In the genomic region with DNA sequence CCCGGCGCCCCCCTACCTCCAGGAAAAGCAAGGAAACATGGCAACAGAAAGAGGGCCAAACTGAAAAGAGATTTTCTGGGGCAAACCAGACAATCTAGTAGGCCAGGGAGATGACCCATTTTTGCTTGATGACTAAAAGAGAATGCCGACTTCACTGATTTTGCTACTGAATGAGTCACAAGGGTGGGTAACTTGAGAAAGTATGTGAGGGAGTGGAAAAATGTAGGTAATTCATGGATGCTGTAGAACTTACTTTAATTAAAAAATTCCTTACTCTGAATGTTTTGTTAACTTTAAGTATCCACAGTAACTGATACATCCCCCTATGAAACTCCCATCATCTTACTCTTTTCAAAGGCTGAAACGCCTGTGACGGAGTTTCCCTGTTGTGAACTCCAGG, we compare ENCODE assay signal across 12 cellular contexts. TPM values are rescaled to one million over a fixed set of nuclear protein-coding genes. Genes with fewer than 3 reads are reported as not detected.
A peak's percentile ranks its signal among the peaks of the same experiment; 100 is the strongest.
DNase-seq lines count a peak whose midpoint lies in the region; ATAC-seq and TF ChIP-seq lines count a peak whose summit lies in the region.
"Had no signal": no experiment of that assay in that cellular context is flagged by ENCODE, and none has a peak within 500 bp of the region (broad histone marks: within the 10 kb centered on the region; RNA-seq: fewer than 3 reads in every experiment).

No MANE protein-coding gene starts in this region.

- H3K36me3 ChIP-seq in brain microvascular endothelial cell (replicated peaks) (no peaks in the 10 kb centered on the region), mesendoderm (ENCODE audit: control insufficient read depth, insufficient read depth, low read length) (no peaks in the 10 kb centered on the region)
- H3K36me3 ChIP-seq: gastrocnemius medialis had no signal

- no CpG with 5 or more reads among the region's 5 CpGs for WGBS in mesendoderm (ENCODE audit: extremely low coverage, insufficient coverage, low lambda C conversion rate)

- H2BK120ac ChIP-seq in mesendoderm (ENCODE audit: low read depth, low read length) = no peak overlapping the region

- no peak overlapping the region for H3K4ac ChIP-seq in mesendoderm (ENCODE audit: low read depth, low read length)

- H3K79me2 ChIP-seq in mesendoderm (ENCODE audit: control insufficient read depth, insufficient read depth, low read length) = no peaks in the 10 kb centered on the region

- no peak for ATAC-seq in GM19397 (IDR thresholded peaks at IDR 0.05; ENCODE audit: unreplicated experiment)
- ATAC-seq: gastrocnemius medialis had no signal

- H4K8ac ChIP-seq in mesendoderm (ENCODE audit: low read depth, low read length) = no peak overlapping the region

- H3K27ac ChIP-seq in brain microvascular endothelial cell = peak overlapping the region; percentile 52
- no peak overlapping the region for H3K27ac ChIP-seq in mesendoderm (ENCODE audit: low read depth, low read length)
- H3K27ac ChIP-seq: gastrocnemius medialis had no signal

- no peak for TF ChIP-seq CTCF in brain microvascular endothelial cell (IDR thresholded peaks at IDR 0.05; ENCODE audit: low read depth, low read length, missing control alignments)

- H3K4me3 ChIP-seq in brain microvascular endothelial cell (ENCODE audit: low read depth, low read length) (no peak overlapping the region), mesendoderm (ENCODE audit: low read length) (no peak overlapping the region)
- H3K4me3 ChIP-seq: gastrocnemius medialis had no signal

- in situ Hi-C loops in brain microvascular endothelial cell (cut with HindIII; ENCODE audit: low pct_ligation_motif_present, low sequenced_read_pairs) = no loop called here

- H3K23ac ChIP-seq in mesendoderm (ENCODE audit: low read length) = no peak overlapping the region

- no peak overlapping the region for H2BK5ac ChIP-seq in mesendoderm (ENCODE audit: low read length)

- H3K18ac ChIP-seq in mesendoderm (ENCODE audit: low read length) = no peak overlapping the region

- no peak overlapping the region for H3K9ac ChIP-seq in mesendoderm (ENCODE audit: low read length)

- DNase-seq in AG08395 (ENCODE audit: low spot score) (peak; percentile 81), HPDE6-E6E7 (ENCODE audit: extremely low spot score) (peak; percentile 56), brain microvascular endothelial cell (peak; percentile 80), mesendoderm (peak; percentile 72), NCI-H748 treated with DMSO at 0.1 percent for 48 hours (lab: John Stamatoyannopoulos, UW) (no peak), NCI-H146 treated with DMSO at 0.1 percent for 48 hours (lab: John Stamatoyannopoulos, UW; ENCODE audit: unreplicated experiment) (no peak), medulla oblongata (ENCODE audit: extremely low spot score) (no peak)
- DNase-seq: activated CD4-positive, alpha-beta T cell treated with anti-CD3 and anti-CD28 coated beads for 1 hour; COR-L47; gastrocnemius medialis; NCI-H1436 had no signal

- H3K27me3 ChIP-seq in brain microvascular endothelial cell (replicated peaks) (no peaks in the 10 kb centered on the region), mesendoderm (ENCODE audit: insufficient read depth, low read length, poor library complexity) (no peaks in the 10 kb centered on the region)
- H3K27me3 ChIP-seq: gastrocnemius medialis had no signal

- no peak overlapping the region for H3K56ac ChIP-seq in mesendoderm (ENCODE audit: low read length)

- no peak overlapping the region for H2BK15ac ChIP-seq in mesendoderm (replicated peaks; ENCODE audit: low read depth)

- H3K4me2 ChIP-seq in mesendoderm (ENCODE audit: low read length) = no peak overlapping the region

- H3K4me1 ChIP-seq in mesendoderm (ENCODE audit: control insufficient read depth, low read depth, low read length) = no peaks in the 10 kb centered on the region

- H3K79me1 ChIP-seq in mesendoderm (ENCODE audit: low read length) = peaks cover 4% of the 10 kb centered on the region

- no peak overlapping the region for H2AK5ac ChIP-seq in mesendoderm (ENCODE audit: low read length)

- no peak overlapping the region for H4K5ac ChIP-seq in mesendoderm (ENCODE audit: low read length)

RNA-seq across cellular contexts. Expression of gene GOLIM4, which starts 24.2 kb away (rescaled TPM):
- polyA plus RNA-seq in mesendoderm (2013, experiment 1 of 2) = 29.3 TPM
- 28.5 TPM for polyA plus RNA-seq in mesendoderm (2013, experiment 2 of 2)

Comparison
In these comparisons a context has a peak if more than half of its experiments do, and no peak if none do; other contexts are left out.
1. DNase-seq: peak in AG08395 (single experiment), HPDE6-E6E7 (single experiment), brain microvascular endothelial cell (single experiment) and mesendoderm (single experiment); none in NCI-H748 treated with DMSO at 0.1 percent for 48 hours (single experiment), NCI-H146 treated with DMSO at 0.1 percent for 48 hours (single experiment) and medulla oblongata (single experiment).